Comparison of ENCODE assay signal across 8 cellular contexts in the genomic region with DNA sequence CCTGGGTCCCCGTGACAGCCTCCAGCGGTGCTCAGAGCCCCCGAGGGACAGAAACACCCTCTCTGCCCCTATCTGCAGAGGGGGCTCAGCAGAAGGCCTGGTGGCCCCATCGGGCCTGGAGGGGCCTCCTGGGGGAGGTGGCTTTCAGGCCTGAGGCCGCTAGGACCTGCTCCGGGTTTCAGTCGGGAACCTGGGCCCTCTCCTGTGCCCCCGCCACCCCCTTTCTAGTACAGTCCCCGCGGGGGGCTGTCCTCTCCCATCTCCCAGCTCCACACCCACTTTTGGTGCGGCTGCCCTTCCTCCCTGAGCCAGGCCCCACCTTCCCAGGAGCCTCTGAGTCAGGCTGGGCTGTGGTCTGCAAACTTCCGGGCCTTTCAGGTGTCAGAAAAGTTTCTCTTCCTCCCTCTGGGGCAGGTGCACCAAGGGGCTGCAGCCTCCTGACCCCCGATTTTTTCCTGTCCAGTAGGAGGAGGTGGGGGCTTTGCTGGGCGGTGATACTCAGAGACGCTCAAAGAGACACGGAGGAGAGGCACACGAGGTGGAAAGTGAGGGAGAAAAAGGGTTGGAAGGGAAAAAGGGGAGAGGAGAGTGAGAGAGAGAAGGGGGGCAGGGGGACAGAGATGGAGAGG.
DNase-seq lines count a peak whose midpoint lies in the region; ATAC-seq and TF ChIP-seq lines count a peak whose summit lies in the region.

No MANE protein-coding gene starts in this region.

- ATAC-seq in HG03135 (IDR thresholded peaks at IDR 0.05; ENCODE audit: unreplicated experiment), result peak; percentile 74

- peak; percentile 43 to 56 for DNase-seq in activated CD4-positive, alpha-beta T cell treated with anti-CD3 and anti-CD28 coated beads, Interleukin-2, amount 50 U/mL, for 24 hours (ENCODE audit: low read depth in 1 of 2, low spot score in 1 of 2)
- DNase-seq in germinal center (ENCODE audit: low spot score), result peak; percentile 78
- peak; percentile 49 for DNase-seq in stimulated activated CD8-positive, alpha-beta memory T cell treated with anti-CD3 and anti-CD28 coated beads, Interleukin-15, amount 100 ng/mL, for 1 hour (ENCODE audit: low read depth)
- DNase-seq in NCI-H774 (lab: John Stamatoyannopoulos, UW), result no peak
- no peak for DNase-seq in AG08395 (ENCODE audit: low spot score)
- DNase-seq in NCI-H146 treated with DMSO at 0.1 percent for 48 hours (lab: John Stamatoyannopoulos, UW; ENCODE audit: unreplicated experiment), result no peak

- TF ChIP-seq POLR2A in GM19193 (IDR thresholded peaks at IDR 0.05; ENCODE audit: extremely low read depth, insufficient read depth, insufficient read length), result peak; percentile 55

Comparison
In these comparisons a context has a peak if more than half of its experiments do, and no peak if none do; other contexts are left out.
1. DNase-seq: peak in activated CD4-positive, alpha-beta T cell treated with anti-CD3 and anti-CD28 coated beads, Interleukin-2, amount 50 U/mL, for 24 hours (2 of 2), germinal center (single experiment) and stimulated activated CD8-positive, alpha-beta memory T cell treated with anti-CD3 and anti-CD28 coated beads, Interleukin-15, amount 100 ng/mL, for 1 hour (single experiment); none in NCI-H774 (single experiment), AG08395 (single experiment) and NCI-H146 treated with DMSO at 0.1 percent for 48 hours (single experiment).